Comparison of ENCODE assay signal across 23 cellular contexts in genomic region chr2:237664151-237664550, GRCh38. TPM values are rescaled to one million over a fixed set of nuclear protein-coding genes. Genes with fewer than 3 reads are reported as not detected.
A peak's percentile ranks its signal among the peaks of the same experiment; 100 is the strongest.
DNase-seq lines count a peak whose midpoint lies in the region; TF ChIP-seq lines count a peak whose summit lies in the region.
"Had no signal": no experiment of that assay in that cellular context is flagged by ENCODE, and none has a peak within 500 bp of the region (broad histone marks: within the 10 kb centered on the region; RNA-seq: fewer than 3 reads in every experiment).

No MANE protein-coding gene starts in this region.

- no peaks in the 10 kb centered on the region for H3K36me3 ChIP-seq in esophagus muscularis mucosa
- peaks cover 0 to 6% (median 2%) of the 10 kb centered on the region in 3 donors for H3K36me3 ChIP-seq in skeletal muscle tissue (ENCODE audit: control insufficient read depth in 3 of 3, insufficient read depth in 3 of 3, low read length in 3 of 3)
- H3K36me3 ChIP-seq: ovary had no signal

- WGBS in esophagus muscularis mucosa, result 80% methylated on average over 17 of the region's 17 CpGs

- DNase-seq in esophagus muscularis mucosa (ENCODE audit: extremely low spot score) (no peak), kidney tubule cell (ENCODE audit: low spot score) (peak; percentile 63), T-helper 1 cell (no peak), HPDE6-E6E7 (ENCODE audit: extremely low spot score) (no peak)
- no peak for DNase-seq in stimulated activated CD4-positive, alpha-beta T cell treated with anti-CD3 and anti-CD28 coated beads, Interleukin-4, amount 100 ng/mL, for 4 hours
- no peak for DNase-seq in stimulated activated CD4-positive, alpha-beta T cell treated with anti-CD3 and anti-CD28 coated beads, Interleukin-12 subunit alpha, Interleukin-12 subunit beta, amount 100 ng/mL, for 4 hours
- DNase-seq: activated CD4-positive, alpha-beta memory T cell treated with anti-CD3 and anti-CD28 coated beads, Interleukin-2, amount 10 ng/mL, durations not matched to agents 7 days and 5 days; activated CD8-positive, alpha-beta memory T cell treated with anti-CD3 and anti-CD28 coated beads, Interleukin-2, amount 50 U/mL, for 4 hours; activated naive CD4-positive, alpha-beta T cell treated with Interleukin-2 at 50 U/mL for 16 hours; AML-193; CD8-positive, alpha-beta memory T cell; erythroblast; HFFc6; mucosa of descending colon; NCI-H1092; NCI-H1694; nephron progenitor cell; ovary; RPMI8226; stimulated activated CD4-positive, alpha-beta T cell treated with anti-CD3 and anti-CD28 coated beads, Interleukin-4, amount 100 ng/mL, for 24 hours had no signal

- peaks cover 32 to 60% (median 47%) of the 10 kb centered on the region in 4 donors for H3K4me1 ChIP-seq in esophagus muscularis mucosa
- peaks cover 33 to 58% (median 46%) of the 10 kb centered on the region in 3 donors for H3K4me1 ChIP-seq in skeletal muscle tissue (ENCODE audit: control insufficient read depth in 3 of 3, insufficient read depth in 3 of 3, low read length in 3 of 3)

- H3K9me3 ChIP-seq in esophagus muscularis mucosa (no peaks in the 10 kb centered on the region), skeletal muscle tissue (ENCODE audit: control insufficient read depth in 3 of 3, low read length in 3 of 3) (no peaks in the 10 kb centered on the region)
- H3K9me3 ChIP-seq: mucosa of descending colon, ovary had no signal

- TF ChIP-seq CTCF in C4-2B (conservative IDR thresholded peaks at IDR 0.05), result no peak
- no peak for TF ChIP-seq CTCF in esophagus muscularis mucosa (IDR thresholded peaks at IDR 0.05)

- no peak overlapping the region for H3K4me3 ChIP-seq in esophagus muscularis mucosa
- no peak overlapping the region for H3K4me3 ChIP-seq in skeletal muscle tissue (ENCODE audit: low read length in 3 of 3)
- H3K4me3 ChIP-seq: K562, mucosa of descending colon, ovary had no signal

- H3K9ac ChIP-seq in skeletal muscle tissue (ENCODE audit: low read depth in 1 of 3, low read length in 3 of 3), result peak overlapping the region in 2 of 3 donors; percentile 7 to 66

- no peak for TF ChIP-seq EP300 in esophagus muscularis mucosa (IDR thresholded peaks at IDR 0.05)

- no peaks in the 10 kb centered on the region for H3K27me3 ChIP-seq in esophagus muscularis mucosa
- H3K27me3 ChIP-seq in skeletal muscle tissue (ENCODE audit: control insufficient read depth in 3 of 3, insufficient read depth in 3 of 3, low read length in 3 of 3), result no peaks in the 10 kb centered on the region
- H3K27me3 ChIP-seq: ovary had no signal

- TF ChIP-seq POLR2A in esophagus muscularis mucosa (IDR thresholded peaks at IDR 0.05; ENCODE audit: low read depth), result no peak

- intact Hi-C loops in esophagus muscularis mucosa (cut with DNase I), result loop anchor here (10.0 kb wide), 1 partner anchor 49 kb away; no protein-coding TSS in a partner anchor

- peak overlapping the region; percentile 20; the same call in 1 of the 2 replicates for H3K27ac ChIP-seq in C4-2B
- peak overlapping the region; percentile 78 to 84 (median 82) for H3K27ac ChIP-seq in esophagus muscularis mucosa (replicated peaks in 1 of 4)
- peak overlapping the region; percentile 61 for H3K27ac ChIP-seq in skeletal muscle tissue (ENCODE audit: low read depth, low read length)
- H3K27ac ChIP-seq: ovary had no signal

RNA-seq across cellular contexts. Expression of gene LRRFIP1, which starts 36.8 kb away (rescaled TPM):
- total RNA-seq in esophagus muscularis mucosa, result 100 to 1,000 TPM; 142 to 213 (median 191) TPM
- 65.8 TPM for total RNA-seq in skeletal muscle tissue

Comparison
In these comparisons a context has a peak if more than half of its experiments do, and no peak if none do; other contexts are left out.
1. H3K27ac ChIP-seq: peak in every context shown above with its lines; median percentile 82 in esophagus muscularis mucosa; 61 in skeletal muscle tissue; 20 in C4-2B.